ENCODE assay signal across 9 cellular contexts in genomic region chr12:123937707-123938600, GRCh38. TPM values are rescaled to one million over a fixed set of nuclear protein-coding genes. Genes with fewer than 3 reads are reported as not detected.
DNase-seq lines count a peak whose midpoint lies in the region; ATAC-seq and TF ChIP-seq lines count a peak whose summit lies in the region.
"Had no signal": no experiment of that assay in that cellular context is flagged by ENCODE, and none has a peak within 500 bp of the region (broad histone marks: within the 10 kb centered on the region; RNA-seq: fewer than 3 reads in every experiment).

No MANE protein-coding gene starts in this region.

- WGBS in endodermal cell (ENCODE audit: insufficient coverage in 1 of 2, insufficient read length in 1 of 2), 2 experiments: 93 to 94% methylated on average over 10 to 14 of the region's 16 CpGs
- WGBS in esophagus squamous epithelium, 2 donors: 68 to 71% methylated on average over 14 to 15 of the region's 16 CpGs

- no peak overlapping the region for H3K4me3 Mint-ChIP-seq in endodermal cell

- DNase-seq in activated CD8-positive, alpha-beta memory T cell treated with anti-CD3 and anti-CD28 coated beads for 48 hours (ENCODE audit: low read depth in 2 of 3, low spot score in 2 of 3): peak in 2 of 3 experiments; percentile 23 to 26
- DNase-seq in endodermal cell (no peak), NCI-H82 treated with DMSO at 0.1 percent for 48 hours (lab: John Stamatoyannopoulos, UW; ENCODE audit: unreplicated experiment) (no peak), esophagus squamous epithelium (lab: John Stamatoyannopoulos, UW) (no peak), NCI-H146 (lab: John Stamatoyannopoulos, UW) (no peak)
- peak; percentile 30 for DNase-seq in stimulated activated CD8-positive, alpha-beta memory T cell treated with anti-CD3 and anti-CD28 coated beads, Interleukin-12 subunit alpha, Interleukin-12 subunit beta, amount 100 ng/mL, for 4 hours (ENCODE audit: low read depth)

- H3K4me3 ChIP-seq in endodermal cell (ENCODE audit: low read length) (no peak overlapping the region), esophagus squamous epithelium (no peak overlapping the region)

- H3K27ac Mint-ChIP-seq in endodermal cell: peak overlapping the region; percentile 38

- no peaks in the 10 kb centered on the region for H3K4me1 ChIP-seq in endodermal cell (ENCODE audit: control insufficient read depth, insufficient read depth, low read length)
- H3K4me1 ChIP-seq in esophagus squamous epithelium: no peaks in the 10 kb centered on the region

- peaks cover 17% of the 10 kb centered on the region for H3K9me3 ChIP-seq in endodermal cell (ENCODE audit: control insufficient read depth, low read length)
- peaks cover 0 to 8% (median 0%) of the 10 kb centered on the region in 3 donors for H3K9me3 ChIP-seq in esophagus squamous epithelium
- H3K9me3 ChIP-seq: neutrophil had no signal

- TF ChIP-seq POLR2A in esophagus squamous epithelium (IDR thresholded peaks at IDR 0.05): no peak

- intact Hi-C loops in esophagus squamous epithelium (cut with DNase I): no loop called here

- peak; percentile 71 for ATAC-seq in GM21423 (IDR thresholded peaks at IDR 0.05; ENCODE audit: unreplicated experiment)
- no peak for ATAC-seq in HG03039 (IDR thresholded peaks at IDR 0.05; ENCODE audit: unreplicated experiment)

- peaks cover 19% of the 10 kb centered on the region for H3K36me3 ChIP-seq in endodermal cell (ENCODE audit: control insufficient read depth, insufficient read depth, low read length)
- H3K36me3 ChIP-seq in esophagus squamous epithelium: peaks cover 0 to 61% (median 7%) of the 10 kb centered on the region in 3 donors

- TF ChIP-seq CTCF in endodermal cell (conservative IDR thresholded peaks at IDR 0.05) (no peak), esophagus squamous epithelium (IDR thresholded peaks at IDR 0.05) (no peak)

- H3K27me3 ChIP-seq in endodermal cell (ENCODE audit: control insufficient read depth, insufficient read depth, low read length, poor library complexity, severe bottlenecking): no peaks in the 10 kb centered on the region
- no peaks in the 10 kb centered on the region for H3K27me3 ChIP-seq in esophagus squamous epithelium
- H3K27me3 ChIP-seq: neutrophil had no signal

- no peaks in the 10 kb centered on the region for H3K4me1 Mint-ChIP-seq in endodermal cell

- H3K27ac ChIP-seq in endodermal cell (ENCODE audit: low read depth, low read length) (no peak overlapping the region), esophagus squamous epithelium (no peak overlapping the region)
- H3K27ac ChIP-seq: neutrophil had no signal

- peaks cover 37% of the 10 kb centered on the region for H3K36me3 Mint-ChIP-seq in endodermal cell (ENCODE audit: low read depth)

- H3K9me3 Mint-ChIP-seq in endodermal cell: peaks cover 9% of the 10 kb centered on the region

- no peak overlapping the region for H3K9ac ChIP-seq in endodermal cell (ENCODE audit: extremely low read depth, low read length, poor library complexity, severe bottlenecking)

- no peaks in the 10 kb centered on the region for H3K27me3 Mint-ChIP-seq in endodermal cell (ENCODE audit: insufficient read depth)

RNA-seq across cellular contexts. Expression of gene CCDC92, which starts 34.7 kb away (rescaled TPM):
- 10 to 100 TPM; 37.9 to 45.1 TPM for total RNA-seq in endodermal cell
- 29.7 TPM for polyA plus RNA-seq in endodermal cell (2013, experiment 1 of 2)
- polyA plus RNA-seq in endodermal cell (2013, experiment 2 of 2): 28.1 TPM
- 10 to 100 TPM in 3 of 4 donors, 1 to 10 TPM in 1; 7.2 to 16.2 (median 11.4) TPM for total RNA-seq in esophagus squamous epithelium

RNA-seq across cellular contexts. Expression of gene ZNF664, which starts 35.1 kb away (rescaled TPM):
- total RNA-seq in endodermal cell: 100 to 1,000 TPM; 131 to 139 TPM
- 140 TPM for polyA plus RNA-seq in endodermal cell (2013, experiment 1 of 2)
- polyA plus RNA-seq in endodermal cell (2013, experiment 2 of 2): 134 TPM
- 100 to 1,000 TPM in 1 of 4 donors, 10 to 100 TPM in 3; 25.0 to 100 (median 40.2) TPM for total RNA-seq in esophagus squamous epithelium

Comparison
In these comparisons a context has a peak if more than half of its experiments do, and no peak if none do; other contexts are left out.
1. DNase-seq: peak in activated CD8-positive, alpha-beta memory T cell treated with anti-CD3 and anti-CD28 coated beads for 48 hours (2 of 3) and stimulated activated CD8-positive, alpha-beta memory T cell treated with anti-CD3 and anti-CD28 coated beads, Interleukin-12 subunit alpha, Interleukin-12 subunit beta, amount 100 ng/mL, for 4 hours (single experiment); none in endodermal cell (single experiment), NCI-H82 treated with DMSO at 0.1 percent for 48 hours (single experiment), esophagus squamous epithelium (single experiment) and NCI-H146 (single experiment).